5 cellular contexts compared by ENCODE assay signal in the genomic region with DNA sequence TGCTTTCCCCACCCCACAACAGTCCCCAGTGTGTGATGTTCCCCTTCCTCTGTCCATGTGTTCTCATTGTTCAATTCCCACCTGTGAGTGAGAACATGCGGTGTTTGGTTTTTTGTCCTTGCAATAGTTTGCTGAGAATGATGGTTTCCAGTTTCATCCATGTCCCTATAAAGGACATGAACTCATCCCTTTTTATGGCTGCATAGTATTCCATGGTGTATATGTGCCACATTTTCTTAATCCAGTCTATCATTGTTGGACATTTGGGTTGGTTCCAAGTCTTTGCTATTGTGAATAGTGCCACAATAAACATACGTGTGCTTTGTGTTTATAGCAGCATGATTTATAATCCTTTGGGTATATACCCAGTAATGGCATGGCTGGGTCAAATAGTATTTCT. TPM values are rescaled to one million over a fixed set of nuclear protein-coding genes. Genes with fewer than 3 reads are reported as not detected.
"Had no signal": no experiment of that assay in that cellular context is flagged by ENCODE, and none has a peak within 500 bp of the region (broad histone marks: within the 10 kb centered on the region; RNA-seq: fewer than 3 reads in every experiment).

No MANE protein-coding gene starts in this region.

RNA-seq across cellular contexts. Expression of a gene that starts 11.3 kb away (rescaled TPM):
- total RNA-seq: GM23338, H1, H7, H9, HFFc6 had no signal
- polyA plus RNA-seq: H1 had no signal
